10 cellular contexts compared by ENCODE assay signal in the genomic region with DNA sequence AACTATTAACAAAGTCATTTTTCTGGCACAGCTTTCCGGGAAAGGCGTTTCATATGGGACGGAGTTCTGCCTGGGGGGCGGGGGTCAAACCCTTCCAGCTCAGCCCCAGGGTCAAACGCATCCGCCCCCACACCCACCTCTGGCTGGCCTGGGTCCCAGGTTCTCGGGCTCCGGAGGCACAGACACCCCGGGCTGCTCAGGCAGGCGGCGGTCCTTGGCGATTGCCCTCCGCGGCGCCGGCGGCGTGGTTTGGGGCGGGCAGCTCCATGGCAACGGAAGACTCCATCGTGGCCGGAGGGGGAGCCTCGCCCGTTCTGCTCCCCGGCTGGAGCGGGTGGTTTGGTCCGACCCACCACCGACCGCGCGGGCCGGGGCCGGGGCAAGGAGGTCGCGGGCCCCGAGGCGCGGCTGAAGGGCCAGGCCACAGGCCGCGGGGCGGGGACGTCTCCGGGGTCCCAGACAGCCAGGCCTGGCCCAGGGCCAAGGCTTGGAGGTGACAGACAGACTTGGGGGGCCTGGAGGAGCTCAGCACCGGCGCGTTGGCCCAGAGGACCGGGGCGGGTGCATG. TPM values are rescaled to one million over a fixed set of nuclear protein-coding genes. Genes with fewer than 3 reads are reported as not detected.
A peak's percentile ranks its signal among the peaks of the same experiment; 100 is the strongest.
DNase-seq lines count a peak whose midpoint lies in the region; ATAC-seq, FAIRE-seq and TF ChIP-seq lines count a peak whose summit lies in the region.
"Had no signal": no experiment of that assay in that cellular context is flagged by ENCODE, and none has a peak within 500 bp of the region (broad histone marks: within the 10 kb centered on the region; RNA-seq: fewer than 3 reads in every experiment).

A gene with protein sequence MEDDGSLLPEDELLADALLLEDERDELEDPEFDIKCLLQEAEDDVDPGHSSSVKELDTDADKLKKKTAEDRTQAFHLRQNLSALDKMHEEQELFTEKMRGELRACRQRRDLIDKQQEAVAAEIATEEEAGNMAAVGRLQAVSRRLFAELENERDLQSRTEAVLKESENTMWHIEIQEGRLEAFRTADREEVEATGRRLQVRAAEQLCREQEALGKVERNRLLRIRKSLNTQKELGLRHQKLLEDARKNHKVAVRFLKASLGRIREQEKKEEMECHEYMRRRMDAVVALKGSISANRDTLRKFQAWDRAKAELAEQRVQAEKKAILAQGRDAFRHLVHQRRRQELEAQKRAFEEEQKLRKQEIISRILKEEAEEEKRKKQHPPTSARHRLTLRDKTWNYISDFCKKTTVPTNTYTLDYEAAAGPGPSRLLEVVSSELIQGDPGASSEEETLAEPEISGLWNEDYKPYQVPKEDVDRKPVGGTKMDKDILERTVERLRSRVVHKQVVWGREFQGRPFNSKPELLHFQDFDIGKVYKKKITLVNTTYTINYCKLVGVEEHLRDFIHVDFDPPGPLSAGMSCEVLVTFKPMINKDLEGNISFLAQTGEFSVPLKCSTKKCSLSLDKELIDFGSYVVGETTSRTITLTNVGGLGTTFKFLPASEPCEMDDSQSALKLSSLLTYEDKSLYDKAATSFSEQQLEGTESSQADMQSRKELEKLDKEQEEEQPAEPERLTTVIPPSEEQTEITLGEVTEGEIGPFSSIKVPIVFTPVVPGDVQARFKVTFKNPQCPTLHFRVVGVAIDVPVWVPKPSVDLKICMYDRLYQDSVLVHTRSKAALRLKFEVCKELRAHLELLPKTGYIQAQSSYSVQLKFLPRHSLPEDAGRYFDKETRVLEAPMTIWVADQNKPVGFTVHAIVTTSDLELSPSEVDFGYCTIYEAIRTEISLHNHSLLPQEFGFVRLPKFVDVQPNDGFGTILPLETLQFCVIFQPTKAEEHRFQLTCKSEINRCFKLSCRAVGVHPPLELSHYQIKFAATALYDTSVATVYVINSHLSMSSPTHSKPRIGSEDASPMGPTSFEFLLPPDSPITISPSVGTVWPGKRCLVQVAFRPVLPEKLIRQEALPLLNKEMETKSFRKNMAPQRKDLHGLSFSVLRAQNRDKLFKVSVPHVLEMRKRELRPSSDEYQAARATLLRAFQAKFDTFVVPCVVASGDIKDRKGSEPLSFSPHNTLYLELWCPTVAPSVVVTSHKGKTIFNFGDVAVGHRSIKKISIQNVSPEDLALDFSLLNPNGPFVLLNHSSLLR (N-terminal part only) (minus strand): TSS at position 223 of the 568 bp plus-strand sequence. CDS start 12,830 bp downstream, outside the sequence.

- H3K27me3 ChIP-seq in HAP-1 (ENCODE audit: low read depth) (no peaks in the 10 kb centered on the region), K562 (ENCODE audit: control insufficient read depth in 2 of 2, insufficient read depth in 2 of 2, low read length in 2 of 2) (peaks cover 34 to 73% of the 10 kb centered on the region in 2 experiments)

- no peaks in the 10 kb centered on the region for H3K9me1 ChIP-seq in K562 (ENCODE audit: control insufficient read depth, insufficient read depth, low read length)

- H2AFZ ChIP-seq in K562 (ENCODE audit: low read depth, low read length) (peak within 1 kb of the TSS; percentile 74), OCI-LY7 (ENCODE audit: low read length) (no peak within 1 kb of the TSS)

- no peaks in the 10 kb centered on the region; the same call in 1 of the 2 replicates for H4K20me1 ChIP-seq in K562 (replicated peaks; ENCODE audit: control insufficient read depth, insufficient read depth, low read length)
- H4K20me1 ChIP-seq in OCI-LY7 (ENCODE audit: insufficient read depth, low read length), result no peaks in the 10 kb centered on the region

- in situ Hi-C loops in HAP-1 (cut with MboI; ENCODE audit: low sequenced_read_pairs), result no loop called here
- in situ Hi-C loops in K562 (cut with MboI), result no loop called here

- TF ChIP-seq CTCF in K562 (IDR thresholded peaks at IDR 0.05 in 2 of 3, conservative IDR thresholded peaks at IDR 0.05 in 1 of 3; ENCODE audit: insufficient read depth in 2 of 3, low read depth in 1 of 3, low read length in 3 of 3) (no peak), OCI-LY7 (conservative IDR thresholded peaks at IDR 0.05; ENCODE audit: low read length) (no peak)

- no peak within 1 kb of the TSS for H3K27ac ChIP-seq in K562 (ENCODE audit: extremely low read depth, low read depth, low read length)
- no peak within 1 kb of the TSS for H3K27ac ChIP-seq in OCI-LY7 (ENCODE audit: low read depth, low read length, poor library complexity, severe bottlenecking)

- H3K9me2 ChIP-seq in OCI-LY7 (ENCODE audit: insufficient read depth, low read length), result no peaks in the 10 kb centered on the region

- no peak for TF ChIP-seq RAD21 in K562 (CRISPR knock-in tag; conservative IDR thresholded peaks at IDR 0.05 in 1 of 2, IDR thresholded peaks at IDR 0.05 in 1 of 2)

- H3K4me3 ChIP-seq in HAP-1 (peak within 1 kb of the TSS; percentile 30), K562 (peak within 1 kb of the TSS; percentile 30), OCI-LY7 (ENCODE audit: low read depth, low read length, poor library complexity, severe bottlenecking) (no peak within 1 kb of the TSS)

- peak; percentile 50 for DNase-seq in AG08395 (ENCODE audit: low spot score)
- DNase-seq in HAP-1 (ENCODE audit: low spot score in 2 of 2), result peak; percentile 56 to 90
- DNase-seq in K562 (ENCODE audit: extremely low read depth in 1 of 4, low spot score in 3 of 4), result peak; percentile 69 to 95 (median 90)
- peak; percentile 90 for DNase-seq in left kidney (ENCODE audit: low read depth, low spot score)
- DNase-seq in effector CD8-positive, alpha-beta T cell (lab: John Stamatoyannopoulos, UW), result no peak
- no peak for DNase-seq in OCI-LY7 (ENCODE audit: low spot score)
- DNase-seq in NCI-H2107 (lab: John Stamatoyannopoulos, UW), result no peak
- no peak for DNase-seq in GDM1 (lab: John Stamatoyannopoulos, UW)
- DNase-seq: naive B cell had no signal

- peaks cover 11% of the 10 kb centered on the region for H3K4me1 ChIP-seq in HAP-1
- H3K4me1 ChIP-seq in K562 (replicated peaks in 1 of 2; ENCODE audit: control insufficient read depth in 2 of 2, insufficient read depth in 2 of 2, low read length in 2 of 2), result peaks cover 6 to 11% of the 10 kb centered on the region in 2 experiments
- H3K4me1 ChIP-seq in OCI-LY7 (ENCODE audit: insufficient read depth, low read length, poor library complexity, severe bottlenecking), result no peaks in the 10 kb centered on the region

- intact Hi-C loops in K562 (cut with micrococcal nuclease), result no loop called here
- intact Hi-C loops in OCI-LY7 (cut with micrococcal nuclease; ENCODE audit: unreplicated experiment), result no loop called here

- POLR2A ChIA-PET in K562 (lab: Yijun Ruan, JAX) (interaction anchor here (0.5 to 0.9 kb wide), 5 partner anchors 14 to 628 kb away, joined by 3 read pairs; no protein-coding TSS in a partner anchor), OCI-LY7 (lab: Charles Lee) (interaction anchor here (0.7 kb wide), 1 partner anchor 16 kb away, joined by 6 read pairs; no protein-coding TSS in a partner anchor)

- ATAC-seq in K562, result peak; percentile 90

- H3K9ac ChIP-seq in K562 (ENCODE audit: insufficient read depth in 1 of 2, low read depth in 2 of 2, low read length in 2 of 2), result peak within 1 kb of the TSS; percentile 18 to 85; a peak in 3 of 4 replicates

- H3K36me3 ChIP-seq in HAP-1 (replicated peaks) (no peaks in the 10 kb centered on the region), K562 (ENCODE audit: control insufficient read depth, insufficient read depth, low read length) (no peaks in the 10 kb centered on the region), OCI-LY7 (ENCODE audit: insufficient read depth, low read length) (no peaks in the 10 kb centered on the region)

- no peak for TF ChIP-seq POLR2A in K562 (conservative IDR thresholded peaks at IDR 0.05)

- TF ChIP-seq EP300 in K562 (IDR thresholded peaks at IDR 0.05; ENCODE audit: low read length), result no peak

- WGBS in K562 (ENCODE audit: insufficient coverage, low coverage, missing lambda C conversion rate), result 1% methylated on average over 45 of the region's 48 CpGs

- no peak for FAIRE-seq in K562 (lab: Jason Lieb, UNC)

- no peaks in the 10 kb centered on the region for H3K79me2 ChIP-seq in K562 (ENCODE audit: control insufficient read depth, insufficient read depth, low read length)
- no peaks in the 10 kb centered on the region for H3K79me2 ChIP-seq in OCI-LY7 (ENCODE audit: insufficient read depth, low read depth, low read length)

- H3K9me3 ChIP-seq in HAP-1 (no peaks in the 10 kb centered on the region), K562 (replicated peaks; ENCODE audit: control insufficient read depth, insufficient read depth, low read depth, low read length) (no peaks in the 10 kb centered on the region), OCI-LY7 (ENCODE audit: low read length) (no peaks in the 10 kb centered on the region)

- no TSS peak for BruUV-seq in K562 (replicated peaks; lab: Mats Ljungman, UMichigan)
- no TSS peak for BruUV-seq in OCI-LY7 (replicated peaks; lab: Mats Ljungman, UMichigan)

- H3K4me2 ChIP-seq in K562 (ENCODE audit: insufficient read depth, low read length), result peak within 1 kb of the TSS; percentile 64
- no peak within 1 kb of the TSS for H3K4me2 ChIP-seq in OCI-LY7 (ENCODE audit: low read length)

- CTCF ChIA-PET in K562 (lab: Yijun Ruan, JAX; ENCODE audit: low intra/inter-chr PET ratio), result no interaction called here
- CTCF ChIA-PET in OCI-LY7 (lab: Charles Lee; ENCODE audit: unreplicated experiment), result no interaction called here

TF ChIP-seq in K562, 482 proteins besides CTCF, POLR2A, EP300 and RAD21 (continues in another document):
- no peak for TF ChIP-seq FOXP1 (CRISPR knock-in tag; IDR thresholded peaks at IDR 0.05)
- TF ChIP-seq NFE2 (IDR thresholded peaks at IDR 0.05; ENCODE audit: low read depth), result no peak

RNA-seq across cellular contexts. Expression of the gene that starts here (rescaled TPM):
- not detected in 2 replicates for total RNA-seq in K562 (2011; cell fraction: chromatin; rRNA removed; ENCODE audit: low replicate concordance)
- not detected in 2 replicates for total RNA-seq in K562 (2011; cell fraction: nucleolus; rRNA removed)
- not detected in 2 replicates for total RNA-seq in K562 (2011; cell fraction: nucleoplasm; rRNA removed)
- total RNA-seq in K562 (2014; rRNA removed) (0.04 and 0.05 TPM in 2 replicates), K562 (2014; rRNA removed; fragmentation: Illumina TruSeq; extraction: Trizol) (0.15 and 0.41 TPM in 2 replicates), K562 (2015; rRNA removed; fragmentation: Illumina TruSeq; extraction: Trizol) (0.08 TPM in 1 of 2 replicates, not detected in the other), K562 (2021) (not detected in 2 replicates), OCI-LY7 (2022) (not detected in 2 replicates)
- polyA plus RNA-seq in K562 (2011; rRNA removed) (not detected in 2 replicates), K562 (2014; fragmentation: Illumina TruSeq; extraction: Trizol) (not detected in 2 replicates), K562 (2014; fragmentation: Nextera tagmentation; extraction: Ambion mirVana) (not detected), K562 (2014; rRNA removed) (0.03 and 0.04 TPM in 2 replicates)
- not detected in 2 replicates for polyA plus RNA-seq in K562 (2011; cell fraction: cytosol; rRNA removed)
- polyA plus RNA-seq in K562 (2011; cell fraction: nucleus; rRNA removed), result not detected in 2 replicates
- polyA plus RNA-seq in K562 (2012), result 0.05 and 2.2 TPM in 2 replicates
- polyA minus RNA-seq in K562 (2011; rRNA and poly(A)+ RNA removed), result not detected in 2 replicates
- polyA minus RNA-seq in K562 (2011; cell fraction: cytosol; rRNA and poly(A)+ RNA removed), result not detected in 2 replicates
- polyA minus RNA-seq in K562 (2011; cell fraction: nucleus; rRNA and poly(A)+ RNA removed), result not detected in 2 replicates
- total RNA-seq in OCI-LY7 (2014; rRNA removed; shearing (Covaris generic)), result not detected in 2 replicates
- polyA plus RNA-seq: IgD-negative memory B cell had no signal

Comparison
In these comparisons a context has a peak if more than half of its experiments do, and no peak if none do; other contexts are left out.
1. DNase-seq: peak in AG08395 (single experiment), HAP-1 (2 of 2), K562 (4 of 4) and left kidney (single experiment); none in effector CD8-positive, alpha-beta T cell (single experiment), OCI-LY7 (single experiment), NCI-H2107 (single experiment) and GDM1 (single experiment).